ENCODE assay signal across 11 cellular contexts in genomic region chr4:123127218-123127617, GRCh38.
DNase-seq lines count a peak whose midpoint lies in the region; ATAC-seq and TF ChIP-seq lines count a peak whose summit lies in the region.
"Had no signal": no experiment of that assay in that cellular context is flagged by ENCODE, and none has a peak within 500 bp of the region (broad histone marks: within the 10 kb centered on the region; RNA-seq: fewer than 3 reads in every experiment).

No MANE protein-coding gene starts in this region.

- no peak overlapping the region for H3K23ac ChIP-seq in mesendoderm (ENCODE audit: low read length)

- no peak overlapping the region for H4K5ac ChIP-seq in mesendoderm (ENCODE audit: low read length)

- H3K27me3 ChIP-seq in heart left ventricle: no peaks in the 10 kb centered on the region
- H3K27me3 ChIP-seq in ascending aorta: no peaks in the 10 kb centered on the region
- no peaks in the 10 kb centered on the region for H3K27me3 ChIP-seq in upper lobe of right lung
- H3K27me3 ChIP-seq in mesendoderm (ENCODE audit: insufficient read depth, low read length, poor library complexity): no peaks in the 10 kb centered on the region
- H3K27me3 ChIP-seq: neutrophil had no signal

- H3K4me3 ChIP-seq in heart left ventricle: no peak overlapping the region
- no peak overlapping the region for H3K4me3 ChIP-seq in ascending aorta
- H3K4me3 ChIP-seq in upper lobe of right lung: no peak overlapping the region
- H3K4me3 ChIP-seq in mesendoderm (ENCODE audit: low read length): no peak overlapping the region

- 59 to 70% (median 66%) methylated on average over 1 of the region's 1 CpG for WGBS in heart left ventricle, 4 donors
- WGBS in mesendoderm (ENCODE audit: extremely low coverage, insufficient coverage, low lambda C conversion rate): 100% methylated on average over 1 of the region's 1 CpG

- H2BK120ac ChIP-seq in mesendoderm (ENCODE audit: low read depth, low read length): no peak overlapping the region

- no peak overlapping the region for H2BK5ac ChIP-seq in mesendoderm (ENCODE audit: low read length)

- H3K79me1 ChIP-seq in mesendoderm (ENCODE audit: low read length): no peaks in the 10 kb centered on the region

- peak overlapping the region in 2 of 12 donors; percentile 25 to 48 for H3K27ac ChIP-seq in heart left ventricle
- H3K27ac ChIP-seq in ascending aorta: no peak overlapping the region
- H3K27ac ChIP-seq in upper lobe of right lung: no peak overlapping the region
- no peak overlapping the region for H3K27ac ChIP-seq in mesendoderm (ENCODE audit: low read depth, low read length)
- H3K27ac ChIP-seq: neutrophil had no signal

- no peak overlapping the region for H3K9ac ChIP-seq in mesendoderm (ENCODE audit: low read length)

- DNase-seq in heart left ventricle (no peak), cardiac septum (ENCODE audit: low spot score) (no peak), ascending aorta (ENCODE audit: low spot score in 2 of 2) (no peak), inferior parietal cortex (ENCODE audit: extremely low spot score) (peak; percentile 36), upper lobe of right lung (no peak), NCI-H748 treated with DMSO at 0.1 percent for 48 hours (lab: John Stamatoyannopoulos, UW) (no peak), mesendoderm (no peak)
- DNase-seq: Caco-2, NCI-H82 had no signal

- TF ChIP-seq CTCF in heart left ventricle (IDR thresholded peaks at IDR 0.05): peak in 10 of 12 donors; percentile 24 to 70 (median 52)
- peak; percentile 22 to 45 (median 39) for TF ChIP-seq CTCF in ascending aorta (IDR thresholded peaks at IDR 0.05)
- TF ChIP-seq CTCF in upper lobe of right lung (IDR thresholded peaks at IDR 0.05): peak; percentile 40

- H2AK5ac ChIP-seq in mesendoderm (ENCODE audit: low read length): no peak overlapping the region

- H3K4me1 ChIP-seq in heart left ventricle (peaks cover 0 to 12% (median 5%) of the 10 kb centered on the region in 12 donors), ascending aorta (peaks cover 0 to 3% of the 10 kb centered on the region in 2 donors), upper lobe of right lung (no peaks in the 10 kb centered on the region), mesendoderm (ENCODE audit: control insufficient read depth, low read depth, low read length) (no peaks in the 10 kb centered on the region)

- no peaks in the 10 kb centered on the region for H3K9me3 ChIP-seq in heart left ventricle
- no peaks in the 10 kb centered on the region for H3K9me3 ChIP-seq in ascending aorta
- no peaks in the 10 kb centered on the region for H3K9me3 ChIP-seq in upper lobe of right lung
- H3K9me3 ChIP-seq: Caco-2, neutrophil had no signal

- H3K36me3 ChIP-seq in heart left ventricle: no peaks in the 10 kb centered on the region
- H3K36me3 ChIP-seq in ascending aorta: no peaks in the 10 kb centered on the region
- no peaks in the 10 kb centered on the region for H3K36me3 ChIP-seq in upper lobe of right lung
- no peaks in the 10 kb centered on the region for H3K36me3 ChIP-seq in mesendoderm (ENCODE audit: control insufficient read depth, insufficient read depth, low read length)
- H3K36me3 ChIP-seq: neutrophil had no signal

- H3K4me2 ChIP-seq in mesendoderm (ENCODE audit: low read length): no peak overlapping the region

- no peak for TF ChIP-seq POLR2A in heart left ventricle (IDR thresholded peaks at IDR 0.05)

- no peak overlapping the region for H3K4ac ChIP-seq in mesendoderm (ENCODE audit: low read depth, low read length)

- H2BK15ac ChIP-seq in mesendoderm (replicated peaks; ENCODE audit: low read depth): no peak overlapping the region

- H3K79me2 ChIP-seq in mesendoderm (ENCODE audit: control insufficient read depth, insufficient read depth, low read length): no peaks in the 10 kb centered on the region

- H4K8ac ChIP-seq in mesendoderm (ENCODE audit: low read depth, low read length): no peak overlapping the region

- no peak overlapping the region for H3K56ac ChIP-seq in mesendoderm (ENCODE audit: low read length)

- no peak overlapping the region for H3K18ac ChIP-seq in mesendoderm (ENCODE audit: low read length)

- intact Hi-C loops in heart left ventricle (cut with DNase I) (loop anchor here in 9 of 10 donors (2.0 to 10.0 kb wide), 11 partner anchors 115 to 1138 kb away; partner anchors contain the start of gene SPRY1 (in 6 of the 9)), cardiac septum (cut with DNase I) (loop anchor here (2.0 to 10.0 kb wide), 3 partner anchors 270 to 980 kb away; partner anchors contain the start of gene SPRY1), ascending aorta (cut with DNase I) (loop anchor here (5.0 kb wide), 2 partner anchors 270 to 985 kb away; partner anchors contain the start of gene SPRY1), upper lobe of right lung (cut with DNase I) (no loop called here)

- ATAC-seq in heart left ventricle (peak in 2 of 4 donors; percentile 49 to 63), upper lobe of right lung (no peak), GM18511 (IDR thresholded peaks at IDR 0.05; ENCODE audit: unreplicated experiment) (no peak)
